Comparison of ENCODE assay signal across 3 cellular contexts in genomic region chr3:8453153-8453552, GRCh38.
TF ChIP-seq lines count a peak whose summit lies in the region.

No MANE protein-coding gene starts in this region.

TF ChIP-seq in A549, 52 proteins besides CTCF, POLR2A, EP300 and RAD21 (continued from another document):
- no peak for TF ChIP-seq NR3C1 (IDR thresholded peaks at IDR 0.05)

TF ChIP-seq in IMR-90, 13 proteins besides CTCF, POLR2A, EP300 and RAD21 (continued from another document):
- TF ChIP-seq ELK1 (IDR thresholded peaks at IDR 0.05; ENCODE audit: borderline replicate concordance, low read depth, low read length) = no peak
- TF ChIP-seq RCOR1 (IDR thresholded peaks at IDR 0.05; ENCODE audit: insufficient replicate concordance, low read length) = no peak
- TF ChIP-seq FOS (IDR thresholded peaks at IDR 0.05; ENCODE audit: low read depth, low read length) = no peak
- TF ChIP-seq MXI1 (IDR thresholded peaks at IDR 0.05; ENCODE audit: borderline replicate concordance, low read depth, low read length) = no peak
- no peak for TF ChIP-seq NFE2L2 (IDR thresholded peaks at IDR 0.05; ENCODE audit: low read depth, low read length)
- no peak for TF ChIP-seq BHLHE40 (IDR thresholded peaks at IDR 0.05; ENCODE audit: low read depth, low read length)
- no peak for TF ChIP-seq CHD1 (IDR thresholded peaks at IDR 0.05; ENCODE audit: low read depth, low read length)
- TF ChIP-seq RFX5 (IDR thresholded peaks at IDR 0.05; ENCODE audit: low read depth, low read length) = no peak
- TF ChIP-seq, protein P1, sequence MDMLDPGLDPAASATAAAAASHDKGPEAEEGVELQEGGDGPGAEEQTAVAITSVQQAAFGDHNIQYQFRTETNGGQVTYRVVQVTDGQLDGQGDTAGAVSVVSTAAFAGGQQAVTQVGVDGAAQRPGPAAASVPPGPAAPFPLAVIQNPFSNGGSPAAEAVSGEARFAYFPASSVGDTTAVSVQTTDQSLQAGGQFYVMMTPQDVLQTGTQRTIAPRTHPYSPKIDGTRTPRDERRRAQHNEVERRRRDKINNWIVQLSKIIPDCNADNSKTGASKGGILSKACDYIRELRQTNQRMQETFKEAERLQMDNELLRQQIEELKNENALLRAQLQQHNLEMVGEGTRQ (IDR thresholded peaks at IDR 0.05; ENCODE audit: low read depth, low read length) = no peak
- no peak for TF ChIP-seq MAZ (IDR thresholded peaks at IDR 0.05; ENCODE audit: borderline replicate concordance, low read depth, low read length)
- no peak for TF ChIP-seq CEBPB (IDR thresholded peaks at IDR 0.05; ENCODE audit: low read depth, low read length)
- no peak for TF ChIP-seq SMC3 (IDR thresholded peaks at IDR 0.05; ENCODE audit: low read depth, low read length)
TF ChIP-seq in IMR-90: peak in this region for 0.

TF ChIP-seq in HEK293T, 16 proteins besides CTCF, POLR2A, EP300 and RAD21 (continued from another document):
- TF ChIP-seq PKNOX1 (IDR thresholded peaks at IDR 0.05) = no peak
- TF ChIP-seq LEF1 (IDR thresholded peaks at IDR 0.05; ENCODE audit: borderline replicate concordance) = no peak
- no peak for TF ChIP-seq L3MBTL2 (conservative IDR thresholded peaks at IDR 0.05)
- TF ChIP-seq HDGF (IDR thresholded peaks at IDR 0.05; ENCODE audit: borderline replicate concordance) = no peak
